Comparison of ENCODE assay signal across 18 cellular contexts in genomic region chr7:112579388-112579787, GRCh38.
A peak's percentile ranks its signal among the peaks of the same experiment; 100 is the strongest.
DNase-seq lines count a peak whose midpoint lies in the region; ATAC-seq, FAIRE-seq and TF ChIP-seq lines count a peak whose summit lies in the region.
"Had no signal": no experiment of that assay in that cellular context is flagged by ENCODE, and none has a peak within 500 bp of the region (broad histone marks: within the 10 kb centered on the region; RNA-seq: fewer than 3 reads in every experiment).

No MANE protein-coding gene starts in this region.

- H3K9me3 ChIP-seq in cardiac muscle cell (ENCODE audit: low read depth) (no peaks in the 10 kb centered on the region), A549 (no peaks in the 10 kb centered on the region), SK-N-SH (no peaks in the 10 kb centered on the region)

- POLR2A ChIA-PET in A549 (lab: Yijun Ruan, JAX) (no interaction called here), SK-N-SH (lab: Yijun Ruan, JAX) (no interaction called here)
- POLR2A ChIA-PET in activated CD8-positive, alpha-beta T cell treated with anti-CD3 and anti-CD28 coated beads, Interleukin-2, amount 10 ng/mL, durations not matched to agents 7 days and 5 days (lab: Charles Lee) = no interaction called here

- H3K36me3 Mint-ChIP-seq in activated CD8-positive, alpha-beta T cell treated with anti-CD3 and anti-CD28 coated beads, Interleukin-2, amount 10 ng/mL, durations not matched to agents 7 days and 5 days (ENCODE audit: low read depth) = no peaks in the 10 kb centered on the region
- H3K36me3 Mint-ChIP-seq: CD4-positive, alpha-beta memory T cell had no signal

- peak; percentile 32 for FAIRE-seq in A549 (lab: Jason Lieb, UNC)
- FAIRE-seq: GM12891, GM18507 had no signal

- peaks cover 52% of the 10 kb centered on the region for H3K4me1 ChIP-seq in cardiac muscle cell (ENCODE audit: low read depth)
- H3K4me1 ChIP-seq in A549 = no peaks in the 10 kb centered on the region
- peaks cover 0 to 3% of the 10 kb centered on the region in 2 experiments; a peak in 2 of 4 replicates for H3K4me1 ChIP-seq in SK-N-SH (ENCODE audit: control insufficient read depth in 1 of 2, insufficient read depth in 2 of 2, low read depth in 1 of 2, low read length in 1 of 2)

- H3K36me3 ChIP-seq in cardiac muscle cell (no peaks in the 10 kb centered on the region), SK-N-SH (replicated peaks in 1 of 2; ENCODE audit: control insufficient read depth in 1 of 2, insufficient read depth in 2 of 2, low read length in 1 of 2) (no peaks in the 10 kb centered on the region)

- no peaks in the 10 kb centered on the region for H3K27me3 ChIP-seq in cardiac muscle cell
- no peaks in the 10 kb centered on the region for H3K27me3 ChIP-seq in SK-N-SH (ENCODE audit: insufficient read depth)

- DNase-seq in cardiac muscle cell (ENCODE audit: low read depth in 1 of 2, low spot score in 1 of 2) (no peak), left cardiac atrium (no peak), A549 (ENCODE audit: low read depth in 1 of 2, low spot score in 1 of 2) (no peak), SK-N-SH (no peak), NCI-H510A treated with DMSO at 0.1 percent for 48 hours (lab: John Stamatoyannopoulos, UW) (no peak)
- DNase-seq in activated CD8-positive, alpha-beta T cell treated with anti-CD3 and anti-CD28 coated beads, Interleukin-2, amount 10 ng/mL, durations not matched to agents 7 days and 5 days = no peak
- DNase-seq: 8988T; C1 segment of cervical spinal cord; Calu3; CD4-positive, alpha-beta memory T cell; DMS53; DMS79 treated with DMSO at 0.1 percent for 48 hours; GF-D8; H9 had no signal

- no peak overlapping the region for H2AFZ ChIP-seq in SK-N-SH (ENCODE audit: low read depth)
- H2AFZ ChIP-seq: GM23338 had no signal

- no peaks in the 10 kb centered on the region for H3K79me2 ChIP-seq in SK-N-SH (ENCODE audit: insufficient read depth)

- no peak for TF ChIP-seq RAD21 in A549 (conservative IDR thresholded peaks at IDR 0.05 in 1 of 2, IDR thresholded peaks at IDR 0.05 in 1 of 2)
- TF ChIP-seq RAD21 in SK-N-SH (IDR thresholded peaks at IDR 0.05; ENCODE audit: low read length) = no peak

- no peaks in the 10 kb centered on the region for H3K27me3 Mint-ChIP-seq in activated CD8-positive, alpha-beta T cell treated with anti-CD3 and anti-CD28 coated beads, Interleukin-2, amount 10 ng/mL, durations not matched to agents 7 days and 5 days (ENCODE audit: low read depth)

- no peak for ATAC-seq in left cardiac atrium
- ATAC-seq in A549 = no peak
- no peak for ATAC-seq in activated CD8-positive, alpha-beta T cell treated with anti-CD3 and anti-CD28 coated beads, Interleukin-2, amount 10 ng/mL, durations not matched to agents 7 days and 5 days
- ATAC-seq: GM23338, HCT116 had no signal

- no peak overlapping the region for H3K4me2 ChIP-seq in A549
- H3K4me2 ChIP-seq in SK-N-SH = no peak overlapping the region
- H3K4me2 ChIP-seq: GM23338 had no signal

- intact Hi-C loops in left cardiac atrium (cut with DNase I) = no loop called here

- WGBS in A549 (ENCODE audit: missing lambda C conversion rate) = 50% methylated on average over 4 of the region's 4 CpGs
- WGBS in SK-N-SH (ENCODE audit: low lambda C conversion rate) = 47% methylated on average over 4 of the region's 4 CpGs

- no peak overlapping the region for H3K27ac Mint-ChIP-seq in activated CD8-positive, alpha-beta T cell treated with anti-CD3 and anti-CD28 coated beads, Interleukin-2, amount 10 ng/mL, durations not matched to agents 7 days and 5 days
- H3K27ac Mint-ChIP-seq: CD4-positive, alpha-beta memory T cell; GM23338; H9 had no signal

- H3K4me3 Mint-ChIP-seq in activated CD8-positive, alpha-beta T cell treated with anti-CD3 and anti-CD28 coated beads, Interleukin-2, amount 10 ng/mL, durations not matched to agents 7 days and 5 days = no peak overlapping the region
- H3K4me3 Mint-ChIP-seq: CD4-positive, alpha-beta memory T cell; GM23338; H9 had no signal

- H3K9me3 Mint-ChIP-seq in activated CD8-positive, alpha-beta T cell treated with anti-CD3 and anti-CD28 coated beads, Interleukin-2, amount 10 ng/mL, durations not matched to agents 7 days and 5 days (ENCODE audit: insufficient read depth) = peaks cover 3% of the 10 kb centered on the region
- H3K9me3 Mint-ChIP-seq: GM23338 had no signal

- no peaks in the 10 kb centered on the region for H3K9me2 ChIP-seq in SK-N-SH

- H3K27ac ChIP-seq in cardiac muscle cell (peak overlapping the region; percentile 20), A549 (no peak overlapping the region), SK-N-SH (ENCODE audit: low read depth in 2 of 2, low read length in 1 of 2) (no peak overlapping the region; a peak in 1 of 4 replicates)

- no peaks in the 10 kb centered on the region for H4K20me1 ChIP-seq in SK-N-SH (ENCODE audit: insufficient read depth)

- TF ChIP-seq CTCF in cardiac muscle cell (IDR thresholded peaks at IDR 0.05; ENCODE audit: low read depth, low read length) = no peak
- TF ChIP-seq CTCF in A549 (IDR thresholded peaks at IDR 0.05) = no peak
- no peak for TF ChIP-seq CTCF in SK-N-SH (IDR thresholded peaks at IDR 0.05)

- H3K4me3 ChIP-seq in cardiac muscle cell (no peak overlapping the region), A549 (no peak overlapping the region), SK-N-SH (ENCODE audit: low read depth in 2 of 2, low read length in 1 of 2) (no peak overlapping the region)
- H3K4me3 ChIP-seq: GM23338 had no signal

- H3K4me1 Mint-ChIP-seq in activated CD8-positive, alpha-beta T cell treated with anti-CD3 and anti-CD28 coated beads, Interleukin-2, amount 10 ng/mL, durations not matched to agents 7 days and 5 days (ENCODE audit: low read depth) = no peaks in the 10 kb centered on the region
- H3K4me1 Mint-ChIP-seq: CD4-positive, alpha-beta memory T cell; H9 had no signal

- CTCF ChIA-PET in A549 (lab: Yijun Ruan, JAX) = interaction anchor here (0.9 kb wide), 1 partner anchor 320 kb away, joined by 3 read pairs; no protein-coding TSS in a partner anchor
- CTCF ChIA-PET in SK-N-SH (lab: Yijun Ruan, JAX) = no interaction called here
- CTCF ChIA-PET in activated CD8-positive, alpha-beta T cell treated with anti-CD3 and anti-CD28 coated beads, Interleukin-2, amount 10 ng/mL, durations not matched to agents 7 days and 5 days (lab: Charles Lee) = no interaction called here

- H3F3A ChIP-seq in SK-N-SH (replicated peaks; ENCODE audit: insufficient read depth) = no peaks in the 10 kb centered on the region

- no peak for TF ChIP-seq POLR2A in A549 (IDR thresholded peaks at IDR 0.05; ENCODE audit: low read length)

- H3K9ac ChIP-seq in SK-N-SH = no peak overlapping the region

- TF ChIP-seq EP300 in A549 (IDR thresholded peaks at IDR 0.05) = no peak
- peak in 1 of 2 experiments; percentile 87; a peak in 2 of 4 replicates for TF ChIP-seq EP300 in SK-N-SH (IDR thresholded peaks at IDR 0.05; ENCODE audit: borderline replicate concordance in 1 of 2, low read depth in 1 of 2, low read length in 1 of 2)

TF ChIP-seq in A549, 52 proteins besides CTCF, POLR2A, EP300 and RAD21 (continues in another document):
- no peak for TF ChIP-seq ZC3H11A (IDR thresholded peaks at IDR 0.05)
- TF ChIP-seq MAFK (IDR thresholded peaks at IDR 0.05; ENCODE audit: partially characterized antibody) = no peak
- no peak for TF ChIP-seq FOSB (CRISPR knock-in tag; IDR thresholded peaks at IDR 0.05)
- TF ChIP-seq RFX5 (IDR thresholded peaks at IDR 0.05) = no peak
- no peak for TF ChIP-seq RARB (CRISPR knock-in tag; IDR thresholded peaks at IDR 0.05)
- TF ChIP-seq JUNB (IDR thresholded peaks at IDR 0.05) = no peak

TF ChIP-seq in SK-N-SH, 30 proteins besides CTCF, POLR2A, EP300 and RAD21:
- TF ChIP-seq FOSL2 (IDR thresholded peaks at IDR 0.05; ENCODE audit: borderline replicate concordance, low read depth) = no peak
- peak; percentile 68; the same call in 1 of the 2 replicates for TF ChIP-seq FOXJ3 (CRISPR knock-in tag; IDR thresholded peaks at IDR 0.05)
- TF ChIP-seq FOXM1 (IDR thresholded peaks at IDR 0.05; ENCODE audit: low read depth) = no peak
- TF ChIP-seq SIN3A (IDR thresholded peaks at IDR 0.05; ENCODE audit: borderline replicate concordance, low read depth, low read length) = no peak
- no peak for TF ChIP-seq JUND (IDR thresholded peaks at IDR 0.05)
- peak; percentile 85 for TF ChIP-seq GATA2 (CRISPR knock-in tag; IDR thresholded peaks at IDR 0.05)
- no peak for TF ChIP-seq YY1 (IDR thresholded peaks at IDR 0.05; ENCODE audit: low read depth)
- no peak for TF ChIP-seq USF2 (IDR thresholded peaks at IDR 0.05; ENCODE audit: borderline replicate concordance, low read depth, low read length)
- TF ChIP-seq PBX3 (IDR thresholded peaks at IDR 0.05) = no peak
- TF ChIP-seq MXI1 (IDR thresholded peaks at IDR 0.05; ENCODE audit: low read depth, low read length) = no peak
- no peak for TF ChIP-seq USF1 (IDR thresholded peaks at IDR 0.05; ENCODE audit: borderline replicate concordance, low read depth)
- no peak for TF ChIP-seq SMC3 (IDR thresholded peaks at IDR 0.05; ENCODE audit: low read depth, low read length)
- no peak for TF ChIP-seq MEF2A (IDR thresholded peaks at IDR 0.05; ENCODE audit: borderline replicate concordance, low read depth)
- no peak for TF ChIP-seq TCF12 (IDR thresholded peaks at IDR 0.05)
- no peak for TF ChIP-seq NRF1 (IDR thresholded peaks at IDR 0.05; ENCODE audit: low read depth, low read length)
